22 cellular contexts compared by ENCODE assay signal in genomic region chr9:104936291-104936690, GRCh38.
"Had no signal": no experiment of that assay in that cellular context is flagged by ENCODE, and none has a peak within 500 bp of the region (broad histone marks: within the 10 kb centered on the region; RNA-seq: fewer than 3 reads in every experiment).

No MANE protein-coding gene starts in this region.

- H3K27ac Mint-ChIP-seq: dendritic cell treated with granulocyte-macrophage colony-stimulating factor and Interleukin-4, amounts not matched to agents 40 ng/mL and 50 ng/mL, for 4 days; endodermal cell had no signal

- H3K4me1 ChIP-seq: tibial artery, upper lobe of right lung had no signal

- H3K9me3 ChIP-seq: heart left ventricle, mucosa of descending colon, neutrophil, psoas muscle, suprapubic skin, tibial artery, upper lobe of right lung had no signal

- FAIRE-seq: colon, islet of Langerhans had no signal

- H3K4me3 Mint-ChIP-seq: dendritic cell treated with granulocyte-macrophage colony-stimulating factor and Interleukin-4, amounts not matched to agents 40 ng/mL and 50 ng/mL, for 4 days; endodermal cell; natural killer cell treated with Interleukin-12 subunit alpha and Interleukin-12 subunit beta and Interleukin-15 and Interleukin-18, amount 100 ng/mL, for 72 hours had no signal

- H3K27ac ChIP-seq: cardiac muscle cell, neutrophil, psoas muscle, suprapubic skin, tibial artery, upper lobe of right lung had no signal

- H3K4me3 ChIP-seq: cardiac muscle cell, heart left ventricle, mucosa of descending colon, psoas muscle, smooth muscle cell, suprapubic skin, tibial artery, upper lobe of right lung had no signal

- H3K9me3 Mint-ChIP-seq: dendritic cell treated with granulocyte-macrophage colony-stimulating factor and Interleukin-4, amounts not matched to agents 40 ng/mL and 50 ng/mL, for 4 days; endodermal cell; natural killer cell treated with Interleukin-12 subunit alpha and Interleukin-12 subunit beta and Interleukin-15 and Interleukin-18, amount 100 ng/mL, for 72 hours had no signal

- H3K4me2 ChIP-seq: smooth muscle cell had no signal

- H3K36me3 Mint-ChIP-seq: natural killer cell treated with Interleukin-12 subunit alpha and Interleukin-12 subunit beta and Interleukin-15 and Interleukin-18, amount 100 ng/mL, for 72 hours had no signal

- H3K36me3 ChIP-seq: cardiac muscle cell, heart left ventricle, neutrophil, suprapubic skin, tibial artery, upper lobe of right lung had no signal

- ATAC-seq: mucosa of descending colon; natural killer cell treated with Interleukin-12 subunit alpha and Interleukin-12 subunit beta and Interleukin-15 and Interleukin-18, amount 100 ng/mL, for 72 hours; psoas muscle; upper lobe of right lung had no signal

- H3K27me3 Mint-ChIP-seq: dendritic cell treated with granulocyte-macrophage colony-stimulating factor and Interleukin-4, amounts not matched to agents 40 ng/mL and 50 ng/mL, for 4 days had no signal

- H3K27me3 ChIP-seq: cardiac muscle cell, heart left ventricle, neutrophil, suprapubic skin, tibial artery, upper lobe of right lung had no signal

- DNase-seq: cerebellar nuclear complex; effector CD4-positive, alpha-beta T cell; endodermal cell; foreskin melanocyte; heart left ventricle; hypothalamus; kidney glomerular epithelial cell; mammary epithelial cell; mucosa of descending colon; psoas muscle; stimulated activated CD4-positive, alpha-beta T cell treated with anti-CD3 and anti-CD28 coated beads, Interleukin-2, amount 100 ng/mL, for 48 hours; stimulated activated naive CD4-positive, alpha-beta T cell treated with Interleukin-2 at 50 U/mL for 16 hours; tibial artery; upper lobe of right lung had no signal
